Comparison of ENCODE assay signal across 1 cellular context in the genomic region with DNA sequence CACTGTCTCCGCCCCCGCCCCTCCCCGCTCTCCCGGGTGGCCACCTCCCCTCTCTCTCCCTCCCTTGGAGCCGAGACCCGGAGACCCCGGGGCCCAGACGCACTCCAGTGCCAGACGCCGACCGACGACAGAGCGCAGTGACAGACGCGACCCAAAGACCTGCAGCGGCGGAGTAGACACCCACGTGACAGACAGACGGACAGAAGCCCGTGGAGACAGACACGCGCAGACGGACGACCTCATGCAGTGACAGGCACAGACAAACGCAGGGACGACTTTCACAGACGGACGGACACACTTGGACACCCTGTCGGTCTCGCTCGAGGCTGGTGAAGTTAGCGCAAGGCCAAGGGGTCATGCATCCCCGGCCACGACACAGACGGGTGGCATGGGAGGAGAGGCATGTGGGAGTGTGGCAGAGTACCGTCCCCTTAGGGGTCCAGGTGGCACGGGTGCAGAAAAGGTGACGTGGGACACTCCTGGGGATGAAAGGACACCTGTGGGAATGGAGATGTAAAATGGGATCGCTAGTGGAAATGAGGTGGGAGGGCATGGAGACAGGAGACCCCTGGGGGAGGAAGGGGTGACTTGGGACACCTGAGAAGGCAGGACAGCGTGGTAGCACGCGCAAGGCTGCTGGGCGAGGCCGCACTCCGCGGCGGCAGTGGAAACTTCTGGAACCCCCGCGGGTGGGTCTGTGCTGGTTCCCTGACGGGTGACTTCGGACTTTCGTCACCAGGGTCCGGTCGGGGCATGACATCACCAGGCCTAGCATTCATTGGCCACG.
A peak's percentile ranks its signal among the peaks of the same experiment; 100 is the strongest.
TF ChIP-seq lines count a peak whose summit lies in the region.

No MANE protein-coding gene starts in this region.

TF ChIP-seq in HepG2, 621 proteins besides CTCF, POLR2A, EP300 and RAD21 (continued from another document and continues in another):
- TF ChIP-seq, protein P1, sequence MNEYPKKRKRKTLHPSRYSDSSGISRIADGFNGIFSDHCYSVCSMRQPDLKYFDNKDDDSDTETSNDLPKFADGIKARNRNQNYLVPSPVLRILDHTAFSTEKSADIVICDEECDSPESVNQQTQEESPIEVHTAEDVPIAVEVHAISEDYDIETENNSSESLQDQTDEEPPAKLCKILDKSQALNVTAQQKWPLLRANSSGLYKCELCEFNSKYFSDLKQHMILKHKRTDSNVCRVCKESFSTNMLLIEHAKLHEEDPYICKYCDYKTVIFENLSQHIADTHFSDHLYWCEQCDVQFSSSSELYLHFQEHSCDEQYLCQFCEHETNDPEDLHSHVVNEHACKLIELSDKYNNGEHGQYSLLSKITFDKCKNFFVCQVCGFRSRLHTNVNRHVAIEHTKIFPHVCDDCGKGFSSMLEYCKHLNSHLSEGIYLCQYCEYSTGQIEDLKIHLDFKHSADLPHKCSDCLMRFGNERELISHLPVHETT (CRISPR knock-in tag; conservative IDR thresholded peaks at IDR 0.05), result no peak
- no peak for TF ChIP-seq JUND (CRISPR knock-in tag; IDR thresholded peaks at IDR 0.05)
- TF ChIP-seq ZNF331 (CRISPR knock-in tag; IDR thresholded peaks at IDR 0.05), result no peak
- TF ChIP-seq MTF1 (CRISPR knock-in tag; IDR thresholded peaks at IDR 0.05), result no peak
- no peak for TF ChIP-seq ZNF841 (CRISPR knock-in tag; IDR thresholded peaks at IDR 0.05; ENCODE audit: borderline replicate concordance)
- TF ChIP-seq, protein P2, sequence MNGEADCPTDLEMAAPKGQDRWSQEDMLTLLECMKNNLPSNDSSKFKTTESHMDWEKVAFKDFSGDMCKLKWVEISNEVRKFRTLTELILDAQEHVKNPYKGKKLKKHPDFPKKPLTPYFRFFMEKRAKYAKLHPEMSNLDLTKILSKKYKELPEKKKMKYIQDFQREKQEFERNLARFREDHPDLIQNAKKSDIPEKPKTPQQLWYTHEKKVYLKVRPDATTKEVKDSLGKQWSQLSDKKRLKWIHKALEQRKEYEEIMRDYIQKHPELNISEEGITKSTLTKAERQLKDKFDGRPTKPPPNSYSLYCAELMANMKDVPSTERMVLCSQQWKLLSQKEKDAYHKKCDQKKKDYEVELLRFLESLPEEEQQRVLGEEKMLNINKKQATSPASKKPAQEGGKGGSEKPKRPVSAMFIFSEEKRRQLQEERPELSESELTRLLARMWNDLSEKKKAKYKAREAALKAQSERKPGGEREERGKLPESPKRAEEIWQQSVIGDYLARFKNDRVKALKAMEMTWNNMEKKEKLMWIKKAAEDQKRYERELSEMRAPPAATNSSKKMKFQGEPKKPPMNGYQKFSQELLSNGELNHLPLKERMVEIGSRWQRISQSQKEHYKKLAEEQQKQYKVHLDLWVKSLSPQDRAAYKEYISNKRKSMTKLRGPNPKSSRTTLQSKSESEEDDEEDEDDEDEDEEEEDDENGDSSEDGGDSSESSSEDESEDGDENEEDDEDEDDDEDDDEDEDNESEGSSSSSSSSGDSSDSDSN (CRISPR knock-in tag; IDR thresholded peaks at IDR 0.05), result no peak; the same call in 1 of the 2 replicates
- no peak for TF ChIP-seq ZNF441 (CRISPR knock-in tag; IDR thresholded peaks at IDR 0.05; ENCODE audit: borderline replicate concordance)
- no peak for TF ChIP-seq SYNCRIP (IDR thresholded peaks at IDR 0.05; ENCODE audit: insufficient read depth, low read depth, low read length)
- no peak for TF ChIP-seq ZNF83 (CRISPR knock-in tag; IDR thresholded peaks at IDR 0.05; ENCODE audit: borderline replicate concordance)
- 0 out of 2 replicates have a peak, but pooled peaks have one; percentile 21 for TF ChIP-seq ZFP90 (CRISPR knock-in tag; IDR thresholded peaks at IDR 0.05; ENCODE audit: borderline replicate concordance)
- TF ChIP-seq ZNF121 (CRISPR knock-in tag; IDR thresholded peaks at IDR 0.05), result no peak
- TF ChIP-seq IKZF1 (IDR thresholded peaks at IDR 0.05), result no peak
- TF ChIP-seq MEIS2 (CRISPR knock-in tag; IDR thresholded peaks at IDR 0.05), result 0 out of 2 replicates have a peak, but pooled peaks have one; percentile 24
- TF ChIP-seq ZEB1 (IDR thresholded peaks at IDR 0.05; ENCODE audit: insufficient replicate concordance, low read depth), result no peak
- TF ChIP-seq SAP130 (CRISPR knock-in tag; IDR thresholded peaks at IDR 0.05; ENCODE audit: low read depth), result no peak
- TF ChIP-seq ATF7-NPFF (CRISPR knock-in tag; IDR thresholded peaks at IDR 0.05; ENCODE audit: low read depth), result 0 out of 2 replicates have a peak, but pooled peaks have one; percentile 50
- no peak for TF ChIP-seq HNF4A (CRISPR knock-in tag; IDR thresholded peaks at IDR 0.05)
- no peak for TF ChIP-seq ZFP41 (CRISPR knock-in tag; IDR thresholded peaks at IDR 0.05; ENCODE audit: borderline replicate concordance)
- TF ChIP-seq RARA (CRISPR knock-in tag; IDR thresholded peaks at IDR 0.05), result no peak
- TF ChIP-seq, protein P3, sequence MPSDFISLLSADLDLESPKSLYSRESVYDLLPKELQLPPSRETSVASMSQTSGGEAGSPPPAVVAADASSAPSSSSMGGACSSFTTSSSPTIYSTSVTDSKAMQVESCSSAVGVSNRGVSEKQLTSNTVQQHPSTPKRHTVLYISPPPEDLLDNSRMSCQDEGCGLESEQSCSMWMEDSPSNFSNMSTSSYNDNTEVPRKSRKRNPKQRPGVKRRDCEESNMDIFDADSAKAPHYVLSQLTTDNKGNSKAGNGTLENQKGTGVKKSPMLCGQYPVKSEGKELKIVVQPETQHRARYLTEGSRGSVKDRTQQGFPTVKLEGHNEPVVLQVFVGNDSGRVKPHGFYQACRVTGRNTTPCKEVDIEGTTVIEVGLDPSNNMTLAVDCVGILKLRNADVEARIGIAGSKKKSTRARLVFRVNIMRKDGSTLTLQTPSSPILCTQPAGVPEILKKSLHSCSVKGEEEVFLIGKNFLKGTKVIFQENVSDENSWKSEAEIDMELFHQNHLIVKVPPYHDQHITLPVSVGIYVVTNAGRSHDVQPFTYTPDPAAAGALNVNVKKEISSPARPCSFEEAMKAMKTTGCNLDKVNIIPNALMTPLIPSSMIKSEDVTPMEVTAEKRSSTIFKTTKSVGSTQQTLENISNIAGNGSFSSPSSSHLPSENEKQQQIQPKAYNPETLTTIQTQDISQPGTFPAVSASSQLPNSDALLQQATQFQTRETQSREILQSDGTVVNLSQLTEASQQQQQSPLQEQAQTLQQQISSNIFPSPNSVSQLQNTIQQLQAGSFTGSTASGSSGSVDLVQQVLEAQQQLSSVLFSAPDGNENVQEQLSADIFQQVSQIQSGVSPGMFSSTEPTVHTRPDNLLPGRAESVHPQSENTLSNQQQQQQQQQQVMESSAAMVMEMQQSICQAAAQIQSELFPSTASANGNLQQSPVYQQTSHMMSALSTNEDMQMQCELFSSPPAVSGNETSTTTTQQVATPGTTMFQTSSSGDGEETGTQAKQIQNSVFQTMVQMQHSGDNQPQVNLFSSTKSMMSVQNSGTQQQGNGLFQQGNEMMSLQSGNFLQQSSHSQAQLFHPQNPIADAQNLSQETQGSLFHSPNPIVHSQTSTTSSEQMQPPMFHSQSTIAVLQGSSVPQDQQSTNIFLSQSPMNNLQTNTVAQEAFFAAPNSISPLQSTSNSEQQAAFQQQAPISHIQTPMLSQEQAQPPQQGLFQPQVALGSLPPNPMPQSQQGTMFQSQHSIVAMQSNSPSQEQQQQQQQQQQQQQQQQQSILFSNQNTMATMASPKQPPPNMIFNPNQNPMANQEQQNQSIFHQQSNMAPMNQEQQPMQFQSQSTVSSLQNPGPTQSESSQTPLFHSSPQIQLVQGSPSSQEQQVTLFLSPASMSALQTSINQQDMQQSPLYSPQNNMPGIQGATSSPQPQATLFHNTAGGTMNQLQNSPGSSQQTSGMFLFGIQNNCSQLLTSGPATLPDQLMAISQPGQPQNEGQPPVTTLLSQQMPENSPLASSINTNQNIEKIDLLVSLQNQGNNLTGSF (CRISPR knock-in tag; IDR thresholded peaks at IDR 0.05), result no peak; the same call in 1 of the 2 replicates
- TF ChIP-seq NFKBIZ (CRISPR knock-in tag; IDR thresholded peaks at IDR 0.05), result no peak
- no peak for TF ChIP-seq ZNF747 (CRISPR knock-in tag; IDR thresholded peaks at IDR 0.05; ENCODE audit: borderline replicate concordance)
- no peak for TF ChIP-seq ZNF577 (CRISPR knock-in tag; IDR thresholded peaks at IDR 0.05; ENCODE audit: borderline replicate concordance, low read depth)
- TF ChIP-seq ZNF343 (CRISPR knock-in tag; IDR thresholded peaks at IDR 0.05), result no peak
- no peak for TF ChIP-seq MIXL1 (CRISPR knock-in tag; IDR thresholded peaks at IDR 0.05)
- TF ChIP-seq RFX5 (IDR thresholded peaks at IDR 0.05; ENCODE audit: low read depth, low read length), result no peak
- TF ChIP-seq ZNF33B (CRISPR knock-in tag; IDR thresholded peaks at IDR 0.05), result no peak
- TF ChIP-seq, protein P4, sequence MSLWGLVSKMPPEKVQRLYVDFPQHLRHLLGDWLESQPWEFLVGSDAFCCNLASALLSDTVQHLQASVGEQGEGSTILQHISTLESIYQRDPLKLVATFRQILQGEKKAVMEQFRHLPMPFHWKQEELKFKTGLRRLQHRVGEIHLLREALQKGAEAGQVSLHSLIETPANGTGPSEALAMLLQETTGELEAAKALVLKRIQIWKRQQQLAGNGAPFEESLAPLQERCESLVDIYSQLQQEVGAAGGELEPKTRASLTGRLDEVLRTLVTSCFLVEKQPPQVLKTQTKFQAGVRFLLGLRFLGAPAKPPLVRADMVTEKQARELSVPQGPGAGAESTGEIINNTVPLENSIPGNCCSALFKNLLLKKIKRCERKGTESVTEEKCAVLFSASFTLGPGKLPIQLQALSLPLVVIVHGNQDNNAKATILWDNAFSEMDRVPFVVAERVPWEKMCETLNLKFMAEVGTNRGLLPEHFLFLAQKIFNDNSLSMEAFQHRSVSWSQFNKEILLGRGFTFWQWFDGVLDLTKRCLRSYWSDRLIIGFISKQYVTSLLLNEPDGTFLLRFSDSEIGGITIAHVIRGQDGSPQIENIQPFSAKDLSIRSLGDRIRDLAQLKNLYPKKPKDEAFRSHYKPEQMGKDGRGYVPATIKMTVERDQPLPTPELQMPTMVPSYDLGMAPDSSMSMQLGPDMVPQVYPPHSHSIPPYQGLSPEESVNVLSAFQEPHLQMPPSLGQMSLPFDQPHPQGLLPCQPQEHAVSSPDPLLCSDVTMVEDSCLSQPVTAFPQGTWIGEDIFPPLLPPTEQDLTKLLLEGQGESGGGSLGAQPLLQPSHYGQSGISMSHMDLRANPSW (CRISPR knock-in tag; IDR thresholded peaks at IDR 0.05; ENCODE audit: borderline replicate concordance), result no peak
- no peak for TF ChIP-seq ZNF749 (CRISPR knock-in tag; IDR thresholded peaks at IDR 0.05; ENCODE audit: borderline replicate concordance)
- TF ChIP-seq GABPA (IDR thresholded peaks at IDR 0.05; ENCODE audit: low read depth, low read length), result no peak
- no peak for TF ChIP-seq GABPA (CRISPR knock-in tag; IDR thresholded peaks at IDR 0.05; ENCODE audit: low read depth)
- TF ChIP-seq, protein P5, sequence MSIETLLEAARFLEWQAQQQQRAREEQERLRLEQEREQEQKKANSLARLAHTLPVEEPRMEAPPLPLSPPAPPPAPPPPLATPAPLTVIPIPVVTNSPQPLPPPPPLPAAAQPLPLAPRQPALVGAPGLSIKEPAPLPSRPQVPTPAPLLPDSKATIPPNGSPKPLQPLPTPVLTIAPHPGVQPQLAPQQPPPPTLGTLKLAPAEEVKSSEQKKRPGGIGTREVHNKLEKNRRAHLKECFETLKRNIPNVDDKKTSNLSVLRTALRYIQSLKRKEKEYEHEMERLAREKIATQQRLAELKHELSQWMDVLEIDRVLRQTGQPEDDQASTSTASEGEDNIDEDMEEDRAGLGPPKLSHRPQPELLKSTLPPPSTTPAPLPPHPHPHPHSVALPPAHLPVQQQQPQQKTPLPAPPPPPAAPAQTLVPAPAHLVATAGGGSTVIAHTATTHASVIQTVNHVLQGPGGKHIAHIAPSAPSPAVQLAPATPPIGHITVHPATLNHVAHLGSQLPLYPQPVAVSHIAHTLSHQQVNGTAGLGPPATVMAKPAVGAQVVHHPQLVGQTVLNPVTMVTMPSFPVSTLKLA (IDR thresholded peaks at IDR 0.05), result no peak
- TF ChIP-seq, protein P6, sequence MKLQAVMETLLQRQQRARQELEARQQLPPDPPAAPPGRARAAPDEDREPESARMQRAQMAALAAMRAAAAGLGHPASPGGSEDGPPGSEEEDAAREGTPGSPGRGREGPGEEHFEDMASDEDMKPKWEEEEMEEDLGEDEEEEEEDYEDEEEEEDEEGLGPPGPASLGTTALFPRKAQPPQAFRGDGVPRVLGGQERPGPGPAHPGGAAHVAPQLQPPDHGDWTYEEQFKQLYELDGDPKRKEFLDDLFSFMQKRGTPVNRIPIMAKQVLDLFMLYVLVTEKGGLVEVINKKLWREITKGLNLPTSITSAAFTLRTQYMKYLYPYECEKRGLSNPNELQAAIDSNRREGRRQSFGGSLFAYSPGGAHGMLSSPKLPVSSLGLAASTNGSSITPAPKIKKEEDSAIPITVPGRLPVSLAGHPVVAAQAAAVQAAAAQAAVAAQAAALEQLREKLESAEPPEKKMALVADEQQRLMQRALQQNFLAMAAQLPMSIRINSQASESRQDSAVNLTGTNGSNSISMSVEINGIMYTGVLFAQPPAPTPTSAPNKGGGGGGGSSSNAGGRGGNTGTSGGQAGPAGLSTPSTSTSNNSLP (IDR thresholded peaks at IDR 0.05; ENCODE audit: low read depth, low read length), result no peak
- TF ChIP-seq, protein P7, sequence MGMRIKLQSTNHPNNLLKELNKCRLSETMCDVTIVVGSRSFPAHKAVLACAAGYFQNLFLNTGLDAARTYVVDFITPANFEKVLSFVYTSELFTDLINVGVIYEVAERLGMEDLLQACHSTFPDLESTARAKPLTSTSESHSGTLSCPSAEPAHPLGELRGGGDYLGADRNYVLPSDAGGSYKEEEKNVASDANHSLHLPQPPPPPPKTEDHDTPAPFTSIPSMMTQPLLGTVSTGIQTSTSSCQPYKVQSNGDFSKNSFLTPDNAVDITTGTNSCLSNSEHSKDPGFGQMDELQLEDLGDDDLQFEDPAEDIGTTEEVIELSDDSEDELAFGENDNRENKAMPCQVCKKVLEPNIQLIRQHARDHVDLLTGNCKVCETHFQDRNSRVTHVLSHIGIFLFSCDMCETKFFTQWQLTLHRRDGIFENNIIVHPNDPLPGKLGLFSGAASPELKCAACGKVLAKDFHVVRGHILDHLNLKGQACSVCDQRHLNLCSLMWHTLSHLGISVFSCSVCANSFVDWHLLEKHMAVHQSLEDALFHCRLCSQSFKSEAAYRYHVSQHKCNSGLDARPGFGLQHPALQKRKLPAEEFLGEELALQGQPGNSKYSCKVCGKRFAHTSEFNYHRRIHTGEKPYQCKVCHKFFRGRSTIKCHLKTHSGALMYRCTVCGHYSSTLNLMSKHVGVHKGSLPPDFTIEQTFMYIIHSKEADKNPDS (CRISPR knock-in tag; IDR thresholded peaks at IDR 0.05), result no peak
- no peak for TF ChIP-seq HMG20B (CRISPR knock-in tag; conservative IDR thresholded peaks at IDR 0.05)
- TF ChIP-seq ZNF816 (CRISPR knock-in tag; IDR thresholded peaks at IDR 0.05; ENCODE audit: borderline replicate concordance), result no peak
- no peak for TF ChIP-seq ZNF670 (CRISPR knock-in tag; IDR thresholded peaks at IDR 0.05; ENCODE audit: borderline replicate concordance)
- TF ChIP-seq, protein P8, sequence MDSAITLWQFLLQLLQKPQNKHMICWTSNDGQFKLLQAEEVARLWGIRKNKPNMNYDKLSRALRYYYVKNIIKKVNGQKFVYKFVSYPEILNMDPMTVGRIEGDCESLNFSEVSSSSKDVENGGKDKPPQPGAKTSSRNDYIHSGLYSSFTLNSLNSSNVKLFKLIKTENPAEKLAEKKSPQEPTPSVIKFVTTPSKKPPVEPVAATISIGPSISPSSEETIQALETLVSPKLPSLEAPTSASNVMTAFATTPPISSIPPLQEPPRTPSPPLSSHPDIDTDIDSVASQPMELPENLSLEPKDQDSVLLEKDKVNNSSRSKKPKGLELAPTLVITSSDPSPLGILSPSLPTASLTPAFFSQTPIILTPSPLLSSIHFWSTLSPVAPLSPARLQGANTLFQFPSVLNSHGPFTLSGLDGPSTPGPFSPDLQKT (CRISPR knock-in tag; IDR thresholded peaks at IDR 0.05; ENCODE audit: borderline replicate concordance), result no peak
- TF ChIP-seq SP5 (CRISPR knock-in tag; IDR thresholded peaks at IDR 0.05; ENCODE audit: borderline replicate concordance, low read depth), result no peak
- no peak for TF ChIP-seq HIVEP1 (CRISPR knock-in tag; IDR thresholded peaks at IDR 0.05)
- TF ChIP-seq ZNF430 (CRISPR knock-in tag; IDR thresholded peaks at IDR 0.05), result no peak
- no peak for TF ChIP-seq ZNF256 (CRISPR knock-in tag; conservative IDR thresholded peaks at IDR 0.05)
